ENCODE assay signal across 13 cellular contexts in the genomic region with DNA sequence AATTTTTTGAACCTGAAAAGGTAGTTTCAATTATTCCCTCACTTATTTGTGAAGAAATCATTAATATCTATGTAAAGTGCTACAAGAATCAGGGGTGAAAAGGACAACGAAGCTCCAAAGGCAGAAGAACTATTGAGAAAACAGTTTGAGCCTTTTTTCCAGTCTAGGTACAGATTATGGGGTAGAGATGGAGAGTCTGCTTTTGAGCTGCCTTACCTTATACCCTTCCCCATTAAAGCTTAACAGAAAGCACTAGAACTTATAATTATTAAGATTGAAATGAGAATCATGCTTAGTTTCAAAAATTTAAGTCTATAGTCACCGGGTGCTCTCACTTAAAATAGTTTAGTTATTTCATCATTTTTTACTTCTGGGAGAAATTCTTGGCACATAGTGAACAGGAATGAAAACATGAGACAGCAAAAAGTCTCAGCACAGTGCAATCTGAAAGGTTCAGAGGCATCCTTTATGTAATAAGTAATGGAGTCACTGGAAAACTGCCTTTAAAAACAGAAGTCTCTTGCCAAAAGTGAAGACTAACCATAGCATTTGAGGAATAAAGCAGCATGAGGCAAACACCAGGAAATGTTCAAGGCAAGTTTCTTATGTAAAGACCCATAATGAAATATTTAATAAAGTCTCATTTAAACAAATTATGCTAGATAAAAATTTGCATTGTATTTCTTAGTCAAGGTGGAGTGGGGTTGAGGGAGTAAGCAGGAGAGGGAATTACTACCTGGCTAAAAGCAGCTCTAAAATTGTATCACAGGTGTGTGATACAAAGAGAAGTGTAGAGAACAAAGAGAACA. TPM values are rescaled to one million over a fixed set of nuclear protein-coding genes. Genes with fewer than 3 reads are reported as not detected.
DNase-seq lines count a peak whose midpoint lies in the region; ATAC-seq and TF ChIP-seq lines count a peak whose summit lies in the region.
"Had no signal": no experiment of that assay in that cellular context is flagged by ENCODE, and none has a peak within 500 bp of the region (broad histone marks: within the 10 kb centered on the region; RNA-seq: fewer than 3 reads in every experiment).

No MANE protein-coding gene starts in this region.

- H3K27me3 ChIP-seq in PC-9 (ENCODE audit: insufficient read depth, low read depth) (no peaks in the 10 kb centered on the region), esophagus muscularis mucosa (no peaks in the 10 kb centered on the region)

- peak overlapping the region; percentile 16; the same call in 1 of the 2 replicates for H3K4me2 ChIP-seq in PC-9

- POLR2A ChIA-PET in PC-9 (lab: Charles Lee; ENCODE audit: unreplicated experiment): no interaction called here

- 0 out of 2 replicates have a peak overlapping the region, but pooled peaks have one; percentile 58 for H2AFZ ChIP-seq in PC-9

- H3K4me1 ChIP-seq in PC-9 (replicated peaks; ENCODE audit: insufficient read depth) (peaks cover 8% of the 10 kb centered on the region; the same call in 1 of the 2 replicates), esophagus muscularis mucosa (peaks cover 7 to 41% (median 30%) of the 10 kb centered on the region in 4 donors)

- TF ChIP-seq POLR2A in esophagus muscularis mucosa (IDR thresholded peaks at IDR 0.05; ENCODE audit: low read depth): no peak

- no peaks in the 10 kb centered on the region for H3K9me2 ChIP-seq in PC-9 (ENCODE audit: insufficient read depth)

- TF ChIP-seq EP300 in esophagus muscularis mucosa (IDR thresholded peaks at IDR 0.05): no peak

- ATAC-seq in GM19035 (IDR thresholded peaks at IDR 0.05; ENCODE audit: unreplicated experiment): no peak
- ATAC-seq: stimulated activated naive B cell treated with anti-CD40 and anti-IgM and Interleukin-4, amounts not matched to agents 10 μg/mL and 1 μg/mL and 100 μg/mL, for 72 hours had no signal

- no TSS peak for BruUV-seq in PC-9 (replicated peaks; lab: Mats Ljungman, UMichigan)

- H3K4me3 ChIP-seq in PC-9: no peak overlapping the region
- no peak overlapping the region for H3K4me3 ChIP-seq in esophagus muscularis mucosa

- CTCF ChIA-PET in PC-9 (lab: Charles Lee): no interaction called here

- TF ChIP-seq CTCF in PC-9 (conservative IDR thresholded peaks at IDR 0.05) (no peak), esophagus muscularis mucosa (IDR thresholded peaks at IDR 0.05) (no peak)

- no peaks in the 10 kb centered on the region for H3F3A ChIP-seq in PC-9 (ENCODE audit: insufficient read depth, low read depth)

- H4K20me1 ChIP-seq in PC-9 (ENCODE audit: insufficient read depth): no peaks in the 10 kb centered on the region

- peak overlapping the region; percentile 63 for H3K27ac ChIP-seq in PC-9
- H3K27ac ChIP-seq in esophagus muscularis mucosa (replicated peaks in 1 of 4): peak overlapping the region; percentile 65 to 81 (median 74)
- H3K27ac ChIP-seq: VCaP had no signal

- intact Hi-C loops in PC-9 (cut with micrococcal nuclease; ENCODE audit: unreplicated experiment) (loop anchor here (10.0 kb wide), 1 partner anchor 172 kb away; no protein-coding TSS in a partner anchor), esophagus muscularis mucosa (cut with DNase I) (loop anchor here (5.0 kb wide), 1 partner anchor 66 kb away; no protein-coding TSS in a partner anchor)

- H3K36me3 ChIP-seq in PC-9 (ENCODE audit: low read depth): no peaks in the 10 kb centered on the region
- H3K36me3 ChIP-seq in esophagus muscularis mucosa: no peaks in the 10 kb centered on the region

- DNase-seq in Caki2 (ENCODE audit: low read depth) (peak; percentile 84), PC-9 (no peak), esophagus muscularis mucosa (ENCODE audit: extremely low spot score) (no peak), putamen (ENCODE audit: low spot score) (peak; percentile 64), HuH-7 (ENCODE audit: low spot score) (no peak), islet precursor cell (no peak), GDM1 (lab: John Stamatoyannopoulos, UW) (no peak)
- DNase-seq: activated T-cell treated with anti-CD3 and anti-CD28 coated beads, Interleukin-2, amount 50 U/mL, for 1 hour; stimulated activated CD4-positive, alpha-beta T cell treated with anti-CD3 and anti-CD28 coated beads, Interleukin-15, amount 100 ng/mL, for 24 hours; stimulated activated naive B cell treated with anti-CD40 and anti-IgM and Interleukin-4, amounts not matched to agents 10 μg/mL and 1 μg/mL and 100 μg/mL, for 72 hours had no signal

- in situ Hi-C loops in Caki2 (cut with HindIII; ENCODE audit: low pct_unique_long_range_greater_than_20kb, low sequenced_read_pairs): no loop called here

- H3K79me2 ChIP-seq in PC-9 (ENCODE audit: low read depth): no peaks in the 10 kb centered on the region

- H3K9me3 ChIP-seq in PC-9 (ENCODE audit: insufficient read depth, low read depth) (no peaks in the 10 kb centered on the region), esophagus muscularis mucosa (no peaks in the 10 kb centered on the region)

- WGBS in esophagus muscularis mucosa: 29% methylated on average over 2 of the region's 2 CpGs

RNA-seq across cellular contexts. Expression of gene DCLK2, which starts 5.1 kb away (rescaled TPM):
- 11.1 and 29.7 TPM in 2 replicates for total RNA-seq in Caki2 (2014; rRNA removed; shearing (Covaris generic); ENCODE audit: low replicate concordance)
- total RNA-seq in PC-9 (2021): 0.41 and 0.73 TPM in 2 replicates
- total RNA-seq in esophagus muscularis mucosa: 10 to 100 TPM; 15.4 to 29.3 (median 19.3) TPM
- total RNA-seq: HepG2 had no signal

Comparison
In these comparisons a context has a peak if more than half of its experiments do, and no peak if none do; other contexts are left out.
1. DNase-seq: peak in Caki2 (single experiment) and putamen (single experiment); none in PC-9 (0 of 2), esophagus muscularis mucosa (single experiment), HuH-7 (single experiment), islet precursor cell (single experiment) and GDM1 (single experiment).